6 cellular contexts compared by ENCODE assay signal in the genomic region with DNA sequence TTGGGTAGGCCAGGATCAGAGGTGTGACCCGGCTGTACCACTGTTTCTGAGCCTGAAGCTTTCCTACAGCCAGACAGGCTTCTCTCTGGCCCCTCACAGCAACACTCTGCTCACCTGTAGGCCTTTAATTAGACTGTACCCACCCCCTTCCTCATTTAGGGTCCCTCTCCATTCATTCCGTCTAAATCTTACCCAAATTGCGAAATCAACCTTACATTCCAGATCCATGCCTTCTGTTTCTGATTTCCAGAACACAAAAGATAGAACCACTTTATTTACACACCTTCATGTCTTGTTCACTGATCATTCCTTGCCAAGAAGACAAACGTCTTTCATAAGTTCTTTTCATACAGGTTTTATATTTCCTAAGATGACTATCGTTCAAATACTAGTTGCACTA.
"Had no signal": no experiment of that assay in that cellular context is flagged by ENCODE, and none has a peak within 500 bp of the region (broad histone marks: within the 10 kb centered on the region; RNA-seq: fewer than 3 reads in every experiment).

No MANE protein-coding gene starts in this region.

- H3K4me3 ChIP-seq: K562 had no signal

- H3K9ac ChIP-seq: KMS-11 had no signal

- H3K4me2 ChIP-seq: KMS-11 had no signal

- H3K27ac ChIP-seq: HL-60, KMS-11 had no signal

- DNase-seq: KBM-7, KG1 had no signal

- ATAC-seq: K562 had no signal

- FAIRE-seq: HTR-8/SVneo, K562 had no signal
